15 cellular contexts compared by ENCODE assay signal in genomic region chr12:47778842-47779241, GRCh38. TPM values are rescaled to one million over a fixed set of nuclear protein-coding genes. Genes with fewer than 3 reads are reported as not detected.
DNase-seq lines count a peak whose midpoint lies in the region; ATAC-seq, FAIRE-seq and TF ChIP-seq lines count a peak whose summit lies in the region.
"Had no signal": no experiment of that assay in that cellular context is flagged by ENCODE, and none has a peak within 500 bp of the region (broad histone marks: within the 10 kb centered on the region; RNA-seq: fewer than 3 reads in every experiment).

No MANE protein-coding gene starts in this region.

- H3K9me3 Mint-ChIP-seq in natural killer cell, result no peaks in the 10 kb centered on the region
- H3K9me3 Mint-ChIP-seq in natural killer cell treated with Interleukin-12 subunit alpha and Interleukin-12 subunit beta and Interleukin-15 and Interleukin-18, amount 100 ng/mL, for 72 hours, result no peaks in the 10 kb centered on the region
- no peaks in the 10 kb centered on the region for H3K9me3 Mint-ChIP-seq in astrocyte (ENCODE audit: unreplicated experiment)
- no peaks in the 10 kb centered on the region for H3K9me3 Mint-ChIP-seq in type B pancreatic cell
- H3K9me3 Mint-ChIP-seq: activated T-cell treated with anti-CD3 and anti-CD28 coated beads, Interleukin-2, amount 50 U/mL, for 4 hours; IgD-negative memory B cell had no signal

- no peaks in the 10 kb centered on the region for H3K27me3 ChIP-seq in astrocyte (ENCODE audit: insufficient read depth, low read length)
- no peaks in the 10 kb centered on the region for H3K27me3 ChIP-seq in lower lobe of right lung (ENCODE audit: low read depth)

- H3K36me3 Mint-ChIP-seq in natural killer cell (no peaks in the 10 kb centered on the region), astrocyte (ENCODE audit: low read depth, unreplicated experiment) (no peaks in the 10 kb centered on the region), type B pancreatic cell (no peaks in the 10 kb centered on the region)
- H3K36me3 Mint-ChIP-seq in natural killer cell treated with Interleukin-12 subunit alpha and Interleukin-12 subunit beta and Interleukin-15 and Interleukin-18, amount 100 ng/mL, for 72 hours, result no peaks in the 10 kb centered on the region
- H3K36me3 Mint-ChIP-seq: IgD-negative memory B cell had no signal

- H3K27ac Mint-ChIP-seq in natural killer cell (peak overlapping the region; percentile 68 to 70), astrocyte (ENCODE audit: unreplicated experiment) (peak overlapping the region; percentile 34), type B pancreatic cell (peak overlapping the region; percentile 74)
- peak overlapping the region in 1 of 2 donors; percentile 14 for H3K27ac Mint-ChIP-seq in natural killer cell treated with Interleukin-12 subunit alpha and Interleukin-12 subunit beta and Interleukin-15 and Interleukin-18, amount 100 ng/mL, for 72 hours

- no peak for ATAC-seq in natural killer cell
- no peak for ATAC-seq in natural killer cell treated with Interleukin-12 subunit alpha and Interleukin-12 subunit beta and Interleukin-15 and Interleukin-18, amount 100 ng/mL, for 72 hours
- peak in 1 of 2 donors; percentile 1 for ATAC-seq in lower lobe of right lung
- ATAC-seq in HG02678 (IDR thresholded peaks at IDR 0.05; ENCODE audit: unreplicated experiment), result no peak

- no peak for TF ChIP-seq CTCF in natural killer cell (IDR thresholded peaks at IDR 0.05)
- TF ChIP-seq CTCF in astrocyte (IDR thresholded peaks at IDR 0.05; ENCODE audit: insufficient read depth, low read depth, low read length), result no peak
- no peak for TF ChIP-seq CTCF in lower lobe of right lung (IDR thresholded peaks at IDR 0.05)
- no peak for TF ChIP-seq CTCF in type B pancreatic cell (conservative IDR thresholded peaks at IDR 0.05)

- FAIRE-seq in astrocyte (lab: Jason Lieb, UNC), result no peak

- no peaks in the 10 kb centered on the region for H3K79me2 ChIP-seq in astrocyte (ENCODE audit: insufficient read depth, low read length)

- H3K27ac ChIP-seq in astrocyte (ENCODE audit: low read depth, low read length) (no peak overlapping the region), lower lobe of right lung (no peak overlapping the region)
- H3K27ac ChIP-seq: epithelial cell of prostate had no signal

- H3K4me1 Mint-ChIP-seq in natural killer cell (peaks cover 12 to 36% of the 10 kb centered on the region in 2 donors), astrocyte (ENCODE audit: low read depth, unreplicated experiment) (peaks cover 24% of the 10 kb centered on the region), type B pancreatic cell (ENCODE audit: unreplicated experiment) (peaks cover 12% of the 10 kb centered on the region)
- H3K4me1 Mint-ChIP-seq in natural killer cell treated with Interleukin-12 subunit alpha and Interleukin-12 subunit beta and Interleukin-15 and Interleukin-18, amount 100 ng/mL, for 72 hours (ENCODE audit: low read depth in 2 of 2), result peaks cover 28 to 31% of the 10 kb centered on the region in 2 donors

- H3K9me3 ChIP-seq in astrocyte (ENCODE audit: insufficient read depth, low read depth, low read length) (no peaks in the 10 kb centered on the region), lower lobe of right lung (no peaks in the 10 kb centered on the region)

- DNase-seq in natural killer cell, result no peak
- DNase-seq in natural killer cell treated with Interleukin-12 subunit alpha and Interleukin-12 subunit beta and Interleukin-15 and Interleukin-18, amount 100 ng/mL, for 72 hours (ENCODE audit: low spot score), result no peak
- no peak for DNase-seq in astrocyte (ENCODE audit: low read depth)
- peak; percentile 46 for DNase-seq in lower lobe of right lung
- no peak for DNase-seq in type B pancreatic cell (ENCODE audit: extremely low spot score, unreplicated experiment)
- DNase-seq in Ammon's horn (ENCODE audit: low spot score), result no peak
- no peak for DNase-seq in DMS153 treated with DMSO at 0.1 percent for 48 hours (lab: John Stamatoyannopoulos, UW; ENCODE audit: unreplicated experiment)
- DNase-seq: SIG-M5 had no signal

- H4K20me1 ChIP-seq in astrocyte (ENCODE audit: insufficient read depth, low read length), result peaks cover 39% of the 10 kb centered on the region

- H3K4me3 Mint-ChIP-seq in natural killer cell, result no peak overlapping the region
- H3K4me3 Mint-ChIP-seq in natural killer cell treated with Interleukin-12 subunit alpha and Interleukin-12 subunit beta and Interleukin-15 and Interleukin-18, amount 100 ng/mL, for 72 hours, result no peak overlapping the region
- no peak overlapping the region for H3K4me3 Mint-ChIP-seq in astrocyte (ENCODE audit: unreplicated experiment)
- peak overlapping the region; percentile 62 for H3K4me3 Mint-ChIP-seq in type B pancreatic cell
- H3K4me3 Mint-ChIP-seq: activated CD4-positive, alpha-beta T cell treated with anti-CD3 and anti-CD28 coated beads for 36 hours; activated T-cell treated with anti-CD3 and anti-CD28 coated beads, Interleukin-2, amount 50 U/mL, for 4 hours had no signal

- H3K4me1 ChIP-seq in astrocyte (ENCODE audit: insufficient read depth, low read length), result no peaks in the 10 kb centered on the region
- H3K4me1 ChIP-seq in lower lobe of right lung, result peaks cover 58% of the 10 kb centered on the region

- H3K27me3 Mint-ChIP-seq in natural killer cell (ENCODE audit: low read depth in 2 of 2), result peaks cover 0 to 4% of the 10 kb centered on the region in 2 donors
- H3K27me3 Mint-ChIP-seq in natural killer cell treated with Interleukin-12 subunit alpha and Interleukin-12 subunit beta and Interleukin-15 and Interleukin-18, amount 100 ng/mL, for 72 hours, result no peaks in the 10 kb centered on the region
- H3K27me3 Mint-ChIP-seq in astrocyte (ENCODE audit: low read depth, unreplicated experiment), result no peaks in the 10 kb centered on the region
- peaks cover 7% of the 10 kb centered on the region for H3K27me3 Mint-ChIP-seq in type B pancreatic cell
- H3K27me3 Mint-ChIP-seq: activated CD4-positive, alpha-beta T cell treated with anti-CD3 and anti-CD28 coated beads for 36 hours; IgD-negative memory B cell had no signal

- H3K4me2 ChIP-seq in astrocyte (ENCODE audit: low read length), result no peak overlapping the region

- H3K9ac ChIP-seq in astrocyte (ENCODE audit: low read length), result no peak overlapping the region

- H2AFZ ChIP-seq in astrocyte (ENCODE audit: low read depth, low read length), result no peak overlapping the region

- H3K36me3 ChIP-seq in astrocyte (ENCODE audit: insufficient read depth, low read length) (peaks cover 6% of the 10 kb centered on the region), lower lobe of right lung (peaks cover 23% of the 10 kb centered on the region)

- no peak overlapping the region for H3K4me3 ChIP-seq in astrocyte (ENCODE audit: insufficient read depth, low read depth, low read length)
- no peak overlapping the region for H3K4me3 ChIP-seq in lower lobe of right lung

- intact Hi-C loops in natural killer cell (cut with micrococcal nuclease) (loop anchor here (1.0 kb wide), 4 partner anchors 37 to 128 kb away; no protein-coding TSS in a partner anchor), lower lobe of right lung (cut with DNase I) (loop anchor here (5.0 kb wide), 1 partner anchor 37 kb away; no protein-coding TSS in a partner anchor)

RNA-seq across cellular contexts. Expression of gene SLC48A1, which starts 5.8 kb away (rescaled TPM):
- 1 to 10 TPM; 2.0 to 4.4 (median 3.4) TPM for total RNA-seq in natural killer cell
- 1 to 10 TPM; 5.1 to 9.8 TPM for total RNA-seq in natural killer cell treated with Interleukin-12 subunit alpha and Interleukin-12 subunit beta and Interleukin-15 and Interleukin-18, amount 100 ng/mL, for 72 hours
- 17.7 and 23.8 TPM in 2 replicates for total RNA-seq in astrocyte
- total RNA-seq in lower lobe of right lung, result 39.9 TPM
- 19.7 and 37.4 TPM in 2 replicates for total RNA-seq in type B pancreatic cell (ENCODE audit: low replicate concordance)

RNA-seq across cellular contexts. Expression of gene RAPGEF3, which starts 20.2 kb away (rescaled TPM):
- under 1 TPM; 0.23 to 0.73 (median 0.49) TPM for total RNA-seq in natural killer cell
- under 1 TPM; 0.19 to 0.25 TPM for total RNA-seq in natural killer cell treated with Interleukin-12 subunit alpha and Interleukin-12 subunit beta and Interleukin-15 and Interleukin-18, amount 100 ng/mL, for 72 hours
- total RNA-seq in astrocyte, result 5.9 and 8.4 TPM in 2 replicates
- total RNA-seq in lower lobe of right lung, result 44.5 TPM
- 3.7 and 4.9 TPM in 2 replicates for total RNA-seq in type B pancreatic cell (ENCODE audit: low replicate concordance)

RNA-seq across cellular contexts. Expression of gene HDAC7, which starts 40.9 kb away (rescaled TPM):
- 100 to 1,000 TPM; 141 to 235 (median 147) TPM for total RNA-seq in natural killer cell
- 100 to 1,000 TPM; 127 to 176 TPM for total RNA-seq in natural killer cell treated with Interleukin-12 subunit alpha and Interleukin-12 subunit beta and Interleukin-15 and Interleukin-18, amount 100 ng/mL, for 72 hours
- total RNA-seq in astrocyte, result 76.3 and 92.2 TPM in 2 replicates
- 104 TPM for total RNA-seq in lower lobe of right lung
- 71.5 and 76.1 TPM in 2 replicates for total RNA-seq in type B pancreatic cell (ENCODE audit: low replicate concordance)

RNA-seq across cellular contexts. Expression of gene ENDOU, which starts 53.6 kb away (rescaled TPM):
- under 1 TPM; 0.20 to 0.41 (median 0.24) TPM for total RNA-seq in natural killer cell
- not detected for total RNA-seq in natural killer cell treated with Interleukin-12 subunit alpha and Interleukin-12 subunit beta and Interleukin-15 and Interleukin-18, amount 100 ng/mL, for 72 hours
- total RNA-seq in astrocyte, result not detected in 2 replicates
- not detected for total RNA-seq in lower lobe of right lung
- 3.7 and 18.9 TPM in 2 replicates for total RNA-seq in type B pancreatic cell (ENCODE audit: low replicate concordance)
- total RNA-seq: activated CD4-positive, alpha-beta T cell treated with anti-CD3 and anti-CD28 coated beads for 36 hours; kidney epithelial cell; urinary bladder had no signal
